Comparison of ENCODE assay signal across 7 cellular contexts in the genomic region with DNA sequence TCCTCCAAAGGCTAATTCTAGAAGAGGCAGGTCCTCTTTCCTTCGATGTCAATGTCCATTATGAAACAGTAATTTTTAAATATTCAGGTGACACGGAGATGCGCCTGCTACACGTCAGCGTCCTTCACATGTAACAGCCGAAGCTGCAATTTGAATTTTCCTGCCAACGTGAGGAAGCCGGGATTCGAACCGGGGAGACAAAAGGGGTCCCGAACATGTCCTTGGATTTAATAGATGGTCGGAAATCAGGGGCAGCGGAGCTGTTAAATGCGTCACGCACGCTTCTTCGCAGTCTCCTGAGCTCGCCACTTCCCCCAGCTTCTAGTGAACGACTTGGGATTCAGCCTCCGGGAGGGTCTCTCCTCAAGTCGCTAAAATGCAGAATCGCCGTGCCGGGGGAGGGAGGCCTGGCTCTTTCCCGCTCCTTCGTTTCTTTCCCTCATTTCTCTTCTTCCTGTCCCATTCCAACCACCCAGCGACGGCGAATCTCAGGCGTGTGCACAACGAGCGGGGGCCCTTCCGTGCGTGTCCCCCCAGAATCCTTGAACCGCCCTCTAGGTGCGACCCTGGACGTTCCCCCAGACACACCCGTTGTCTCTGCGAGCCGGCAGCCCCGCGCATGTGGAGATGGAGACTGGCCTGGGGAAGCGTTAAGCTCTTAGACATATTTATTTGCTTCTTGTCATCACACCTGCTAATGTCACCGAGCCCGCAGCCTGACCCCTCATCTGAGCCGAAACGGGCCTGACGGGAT. TPM values are rescaled to one million over a fixed set of nuclear protein-coding genes. Genes with fewer than 3 reads are reported as not detected.
DNase-seq lines count a peak whose midpoint lies in the region; ATAC-seq and TF ChIP-seq lines count a peak whose summit lies in the region.

No MANE protein-coding gene starts in this region.

- H2AFZ ChIP-seq in mammary epithelial cell (ENCODE audit: low read depth, low read length) (peak overlapping the region; percentile 93), neural cell (ENCODE audit: low read depth, low read length) (no peak overlapping the region)

- H3K36me3 Mint-ChIP-seq in Calu3 (ENCODE audit: insufficient read depth, unreplicated experiment) = peaks cover 56% of the 10 kb centered on the region

- no peaks in the 10 kb centered on the region for H3K9me2 ChIP-seq in neural cell (ENCODE audit: insufficient read depth, low read length)

- DNase-seq in Calu3 (no peak), mammary epithelial cell (no peak), hippocampal formation (lab: John Stamatoyannopoulos, UW) (no peak)

- H3K27ac ChIP-seq in HUES6 (ENCODE audit: low read depth, low read length) (no peak overlapping the region), mammary epithelial cell (ENCODE audit: insufficient read depth, low read depth, low read length) (no peak overlapping the region), neural cell (ENCODE audit: low read length) (no peak overlapping the region)

- dilution Hi-C loops in mammary epithelial cell (cut with HindIII; ENCODE audit: low sequenced_read_pairs) = no loop called here

- TF ChIP-seq RAD21 in neural cell (conservative IDR thresholded peaks at IDR 0.05) = no peak

- in situ Hi-C loops in mammary epithelial cell (cut with MboI; ENCODE audit: low sequenced_read_pairs in 2 of 2) = loop anchor here (10.0 to 25.0 kb wide), 3 partner anchors 496 to 586 kb away; no protein-coding TSS in a partner anchor

- TF ChIP-seq EP300 in neural cell (conservative IDR thresholded peaks at IDR 0.05; ENCODE audit: poor library complexity, severe bottlenecking) = no peak

- peaks cover 40% of the 10 kb centered on the region for H3K4me1 ChIP-seq in HUES6 (ENCODE audit: control insufficient read depth, insufficient read depth, low read length)
- peaks cover 16% of the 10 kb centered on the region for H3K4me1 ChIP-seq in mammary epithelial cell (ENCODE audit: insufficient read depth, low read length)

- peaks cover 12% of the 10 kb centered on the region for H3K27me3 Mint-ChIP-seq in Calu3 (ENCODE audit: unreplicated experiment)

- CTCF ChIA-PET in Calu3 (lab: Charles Lee) = no interaction called here
- CTCF ChIA-PET in mammary epithelial cell (lab: Charles Lee; ENCODE audit: low non-redundant PET) = no interaction called here

- peaks cover 97% of the 10 kb centered on the region for H3K27me3 ChIP-seq in HUES6 (ENCODE audit: control insufficient read depth, insufficient read depth, low read length)
- no peaks in the 10 kb centered on the region for H3K27me3 ChIP-seq in mammary epithelial cell (ENCODE audit: insufficient read depth, low read length)
- H3K27me3 ChIP-seq in neural cell (ENCODE audit: insufficient read depth, low read depth, low read length) = peaks cover 93% of the 10 kb centered on the region

- H3K9me3 Mint-ChIP-seq in Calu3 (ENCODE audit: low read depth, unreplicated experiment) = no peaks in the 10 kb centered on the region

- H3K4me3 ChIP-seq in HUES6 (ENCODE audit: low read depth, low read length) (peak overlapping the region; percentile 55), mammary epithelial cell (replicated peaks in 1 of 3; ENCODE audit: insufficient read depth in 1 of 3, low read depth in 2 of 3, low read length in 3 of 3) (peak overlapping the region in 1 of 3 experiments; percentile 87), neural cell (ENCODE audit: low read length) (no peak overlapping the region)

- TF ChIP-seq CTCF in Calu3 (IDR thresholded peaks at IDR 0.05; ENCODE audit: unreplicated experiment) (no peak), mammary epithelial cell (conservative IDR thresholded peaks at IDR 0.05 in 1 of 2, IDR thresholded peaks at IDR 0.05 in 1 of 2; ENCODE audit: extremely low read depth in 1 of 2, insufficient read depth in 1 of 2, low read depth in 1 of 2, low read length in 2 of 2) (no peak), neural cell (IDR thresholded peaks at IDR 0.05; ENCODE audit: poor library complexity, severe bottlenecking) (no peak)

- WGBS in mammary epithelial cell (ENCODE audit: low coverage, missing lambda C conversion rate) = 70% methylated on average over 27 of the region's 48 CpGs

- no peaks in the 10 kb centered on the region for H3F3A ChIP-seq in neural cell (ENCODE audit: insufficient read depth, low read length, poor library complexity, severe bottlenecking)

- H3K36me3 ChIP-seq in HUES6 (ENCODE audit: control insufficient read depth, insufficient read depth, low read length) (no peaks in the 10 kb centered on the region), mammary epithelial cell (ENCODE audit: insufficient read depth, low read length) (no peaks in the 10 kb centered on the region), neural cell (ENCODE audit: insufficient read depth, low read length) (no peaks in the 10 kb centered on the region)

- H3K27ac Mint-ChIP-seq in Calu3 (ENCODE audit: unreplicated experiment) = peak overlapping the region; percentile 45

- H3K4me2 ChIP-seq in mammary epithelial cell (ENCODE audit: insufficient read depth, low read depth, low read length) (peak overlapping the region; percentile 92), neural cell (ENCODE audit: low read length) (no peak overlapping the region)

- H3K9ac ChIP-seq in HUES6 (ENCODE audit: low read length) (peak overlapping the region; percentile 21), mammary epithelial cell (ENCODE audit: insufficient read depth, low read length) (no peak overlapping the region), neural cell (ENCODE audit: low read length) (no peak overlapping the region)

- H3K4me3 Mint-ChIP-seq in Calu3 (ENCODE audit: low read depth, unreplicated experiment) = peak overlapping the region; percentile 80

- ATAC-seq in HG02610 (IDR thresholded peaks at IDR 0.05; ENCODE audit: unreplicated experiment) = no peak
- no peak for ATAC-seq in HG02759 (IDR thresholded peaks at IDR 0.05; ENCODE audit: unreplicated experiment)

- H3K9me3 ChIP-seq in HUES6 (ENCODE audit: control insufficient read depth, insufficient read depth, low read depth, low read length) = no peaks in the 10 kb centered on the region
- no peaks in the 10 kb centered on the region for H3K9me3 ChIP-seq in mammary epithelial cell (replicated peaks; ENCODE audit: insufficient read depth, low read length)
- H3K9me3 ChIP-seq in neural cell (ENCODE audit: low read length) = no peaks in the 10 kb centered on the region

- no TSS peak for BruUV-seq in Calu3 (replicated peaks; lab: Mats Ljungman, UMichigan)
- no TSS peak for BruUV-seq in mammary epithelial cell (replicated peaks; lab: Mats Ljungman, UMichigan)

- H3K79me2 ChIP-seq in mammary epithelial cell (ENCODE audit: insufficient read depth, low read length) (peaks cover 31% of the 10 kb centered on the region), neural cell (replicated peaks; ENCODE audit: insufficient read depth, low read length) (no peaks in the 10 kb centered on the region)

- peaks cover 8% of the 10 kb centered on the region for H3K4me1 Mint-ChIP-seq in Calu3 (ENCODE audit: low read depth, unreplicated experiment)

- intact Hi-C loops in Calu3 (cut with micrococcal nuclease; ENCODE audit: unreplicated experiment) = no loop called here
- intact Hi-C loops in mammary epithelial cell (cut with micrococcal nuclease) = loop anchor here (2.0 to 5.0 kb wide), 3 partner anchors 429 to 1026 kb away; no protein-coding TSS in a partner anchor

- H4K20me1 ChIP-seq in mammary epithelial cell (ENCODE audit: insufficient read depth, low read length) (no peaks in the 10 kb centered on the region), neural cell (ENCODE audit: insufficient read depth) (no peaks in the 10 kb centered on the region)

TF ChIP-seq in neural cell, 6 proteins besides CTCF, POLR2A, EP300 and RAD21:
- TF ChIP-seq EZH2 (IDR thresholded peaks at IDR 0.05; ENCODE audit: borderline replicate concordance, insufficient read depth, low read length, poor library complexity, severe bottlenecking) (peak; percentile 76), POLR2AphosphoS5 (IDR thresholded peaks at IDR 0.05) (peak; percentile 85)
- TF ChIP-seq, protein P1, sequence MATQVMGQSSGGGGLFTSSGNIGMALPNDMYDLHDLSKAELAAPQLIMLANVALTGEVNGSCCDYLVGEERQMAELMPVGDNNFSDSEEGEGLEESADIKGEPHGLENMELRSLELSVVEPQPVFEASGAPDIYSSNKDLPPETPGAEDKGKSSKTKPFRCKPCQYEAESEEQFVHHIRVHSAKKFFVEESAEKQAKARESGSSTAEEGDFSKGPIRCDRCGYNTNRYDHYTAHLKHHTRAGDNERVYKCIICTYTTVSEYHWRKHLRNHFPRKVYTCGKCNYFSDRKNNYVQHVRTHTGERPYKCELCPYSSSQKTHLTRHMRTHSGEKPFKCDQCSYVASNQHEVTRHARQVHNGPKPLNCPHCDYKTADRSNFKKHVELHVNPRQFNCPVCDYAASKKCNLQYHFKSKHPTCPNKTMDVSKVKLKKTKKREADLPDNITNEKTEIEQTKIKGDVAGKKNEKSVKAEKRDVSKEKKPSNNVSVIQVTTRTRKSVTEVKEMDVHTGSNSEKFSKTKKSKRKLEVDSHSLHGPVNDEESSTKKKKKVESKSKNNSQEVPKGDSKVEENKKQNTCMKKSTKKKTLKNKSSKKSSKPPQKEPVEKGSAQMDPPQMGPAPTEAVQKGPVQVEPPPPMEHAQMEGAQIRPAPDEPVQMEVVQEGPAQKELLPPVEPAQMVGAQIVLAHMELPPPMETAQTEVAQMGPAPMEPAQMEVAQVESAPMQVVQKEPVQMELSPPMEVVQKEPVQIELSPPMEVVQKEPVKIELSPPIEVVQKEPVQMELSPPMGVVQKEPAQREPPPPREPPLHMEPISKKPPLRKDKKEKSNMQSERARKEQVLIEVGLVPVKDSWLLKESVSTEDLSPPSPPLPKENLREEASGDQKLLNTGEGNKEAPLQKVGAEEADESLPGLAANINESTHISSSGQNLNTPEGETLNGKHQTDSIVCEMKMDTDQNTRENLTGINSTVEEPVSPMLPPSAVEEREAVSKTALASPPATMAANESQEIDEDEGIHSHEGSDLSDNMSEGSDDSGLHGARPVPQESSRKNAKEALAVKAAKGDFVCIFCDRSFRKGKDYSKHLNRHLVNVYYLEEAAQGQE (IDR thresholded peaks at IDR 0.05; ENCODE audit: borderline replicate concordance) = no peak

RNA-seq across cellular contexts. Expression of a gene that starts 1.3 kb away (rescaled TPM):
- total RNA-seq in Calu3 (2022) (12.3 and 16.5 TPM in 2 replicates), mammary epithelial cell (10 to 100 TPM; 12.1 to 15.8 TPM)
- polyA plus RNA-seq in mammary epithelial cell (4.6 TPM), neural cell (0.09 TPM in 1 of 2 replicates, not detected in the other)
- polyA minus RNA-seq in mammary epithelial cell (1.7 TPM), neural cell (not detected in 2 replicates)
